ENCODE assay signal across 9 cellular contexts in the genomic region with DNA sequence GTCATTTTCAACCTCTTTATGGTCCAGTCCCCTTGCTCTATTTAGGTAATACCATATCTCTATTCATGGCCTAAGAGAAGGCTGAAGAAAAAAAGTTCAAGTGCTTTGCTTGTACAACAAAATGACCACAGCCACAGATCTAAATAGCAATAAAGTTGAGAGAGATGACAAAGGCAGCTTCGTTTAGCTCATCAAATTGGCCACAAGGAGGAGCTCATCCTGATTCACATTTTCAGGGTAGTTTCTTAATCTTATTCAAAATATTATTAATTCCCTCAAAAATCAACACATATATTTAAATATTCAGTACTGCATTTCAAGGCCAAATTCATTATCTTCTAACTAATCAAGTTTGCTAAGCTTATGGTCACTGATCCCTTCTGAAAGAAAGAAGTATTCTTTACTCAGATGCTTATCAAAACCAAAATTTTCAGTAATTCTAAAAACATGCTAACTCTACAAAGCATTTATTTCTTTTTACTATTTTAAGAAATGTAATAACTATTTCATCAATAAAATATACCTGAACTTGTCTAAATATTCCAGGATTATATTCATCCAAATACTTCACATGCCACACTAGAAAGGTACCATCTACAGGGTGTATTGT.
DNase-seq lines count a peak whose midpoint lies in the region; ATAC-seq and TF ChIP-seq lines count a peak whose summit lies in the region.
"Had no signal": no experiment of that assay in that cellular context is flagged by ENCODE, and none has a peak within 500 bp of the region (broad histone marks: within the 10 kb centered on the region; RNA-seq: fewer than 3 reads in every experiment).

No MANE protein-coding gene starts in this region.

- H3K27me3 Mint-ChIP-seq in stimulated activated memory B cell treated with anti-CD40 and anti-IgM and Interleukin-4, amounts not matched to agents 10 μg/mL and 1 μg/mL and 100 μg/mL, for 72 hours = no peaks in the 10 kb centered on the region
- H3K27me3 Mint-ChIP-seq in naive thymus-derived CD8-positive, alpha-beta T cell = no peaks in the 10 kb centered on the region

- H3K36me3 ChIP-seq in cardiac muscle cell (no peaks in the 10 kb centered on the region), upper lobe of right lung (peaks cover under 1% of the 10 kb centered on the region)

- POLR2A ChIA-PET in naive thymus-derived CD8-positive, alpha-beta T cell (lab: Charles Lee) = no interaction called here

- H3K4me1 ChIP-seq in cardiac muscle cell (ENCODE audit: low read depth) (no peaks in the 10 kb centered on the region), upper lobe of right lung (no peaks in the 10 kb centered on the region)
- H3K4me1 ChIP-seq: right atrium auricular region had no signal

- peak; percentile 73 for TF ChIP-seq CTCF in cardiac muscle cell (IDR thresholded peaks at IDR 0.05; ENCODE audit: low read depth, low read length)
- peak; percentile 57 for TF ChIP-seq CTCF in upper lobe of right lung (IDR thresholded peaks at IDR 0.05)

- no peak overlapping the region for H3K4me3 Mint-ChIP-seq in stimulated activated memory B cell treated with anti-CD40 and anti-IgM and Interleukin-4, amounts not matched to agents 10 μg/mL and 1 μg/mL and 100 μg/mL, for 72 hours
- H3K4me3 Mint-ChIP-seq in naive thymus-derived CD8-positive, alpha-beta T cell = no peak overlapping the region

- H3K27ac Mint-ChIP-seq in stimulated activated memory B cell treated with anti-CD40 and anti-IgM and Interleukin-4, amounts not matched to agents 10 μg/mL and 1 μg/mL and 100 μg/mL, for 72 hours = no peak overlapping the region
- no peak overlapping the region for H3K27ac Mint-ChIP-seq in naive thymus-derived CD8-positive, alpha-beta T cell

- H3K9me3 ChIP-seq in cardiac muscle cell (ENCODE audit: low read depth) (no peaks in the 10 kb centered on the region), upper lobe of right lung (no peaks in the 10 kb centered on the region)
- H3K9me3 ChIP-seq: right atrium auricular region had no signal

- no peak overlapping the region for H3K4me3 ChIP-seq in cardiac muscle cell
- H3K4me3 ChIP-seq in upper lobe of right lung = no peak overlapping the region
- H3K4me3 ChIP-seq: right atrium auricular region had no signal

- no peaks in the 10 kb centered on the region for H3K36me3 Mint-ChIP-seq in stimulated activated memory B cell treated with anti-CD40 and anti-IgM and Interleukin-4, amounts not matched to agents 10 μg/mL and 1 μg/mL and 100 μg/mL, for 72 hours
- peaks cover 0 to 9% (median 2%) of the 10 kb centered on the region in 3 donors for H3K36me3 Mint-ChIP-seq in naive thymus-derived CD8-positive, alpha-beta T cell

- H3K4me1 Mint-ChIP-seq in stimulated activated memory B cell treated with anti-CD40 and anti-IgM and Interleukin-4, amounts not matched to agents 10 μg/mL and 1 μg/mL and 100 μg/mL, for 72 hours = no peaks in the 10 kb centered on the region
- H3K4me1 Mint-ChIP-seq in naive thymus-derived CD8-positive, alpha-beta T cell = no peaks in the 10 kb centered on the region

- H3K9me3 Mint-ChIP-seq in stimulated activated memory B cell treated with anti-CD40 and anti-IgM and Interleukin-4, amounts not matched to agents 10 μg/mL and 1 μg/mL and 100 μg/mL, for 72 hours = no peaks in the 10 kb centered on the region
- H3K9me3 Mint-ChIP-seq in naive thymus-derived CD8-positive, alpha-beta T cell = peaks cover 0 to 1% (median 0%) of the 10 kb centered on the region in 9 donors

- DNase-seq in cardiac muscle cell (ENCODE audit: low read depth in 1 of 2, low spot score in 1 of 2) (peak; percentile 17 to 55), Right ventricle myocardium inferior (ENCODE audit: missing footprints) (no peak), RPMI8226 (peak; percentile 22), germinal center (ENCODE audit: low spot score) (peak; percentile 4), upper lobe of right lung (no peak), GOT3 (lab: John Stamatoyannopoulos, UW) (no peak)
- DNase-seq in naive thymus-derived CD8-positive, alpha-beta T cell = no peak

- H3K27ac ChIP-seq in cardiac muscle cell (no peak overlapping the region), upper lobe of right lung (no peak overlapping the region)
- H3K27ac ChIP-seq: right atrium auricular region had no signal

- ATAC-seq in Right ventricle myocardium inferior = no peak
- no peak for ATAC-seq in upper lobe of right lung
- ATAC-seq in stimulated activated memory B cell treated with anti-CD40 and anti-IgM and Interleukin-4, amounts not matched to agents 10 μg/mL and 1 μg/mL and 100 μg/mL, for 72 hours = no peak
- no peak for ATAC-seq in naive thymus-derived CD8-positive, alpha-beta T cell

- no peaks in the 10 kb centered on the region for H3K27me3 ChIP-seq in cardiac muscle cell
- no peaks in the 10 kb centered on the region for H3K27me3 ChIP-seq in upper lobe of right lung
- H3K27me3 ChIP-seq: right atrium auricular region had no signal

- intact Hi-C loops in Right ventricle myocardium inferior (cut with DNase I) = no loop called here
- intact Hi-C loops in upper lobe of right lung (cut with DNase I) = no loop called here

Comparison
In these comparisons a context has a peak if more than half of its experiments do, and no peak if none do; other contexts are left out.
1. DNase-seq: peak in cardiac muscle cell (2 of 2), RPMI8226 (single experiment) and germinal center (single experiment); none in Right ventricle myocardium inferior (single experiment), upper lobe of right lung (single experiment), naive thymus-derived CD8-positive, alpha-beta T cell (0 of 10) and GOT3 (single experiment).